29 cellular contexts compared by ENCODE assay signal in genomic region chr6:116433313-116433712, GRCh38. TPM values are rescaled to one million over a fixed set of nuclear protein-coding genes. Genes with fewer than 3 reads are reported as not detected.
"Had no signal": no experiment of that assay in that cellular context is flagged by ENCODE, and none has a peak within 500 bp of the region (broad histone marks: within the 10 kb centered on the region; RNA-seq: fewer than 3 reads in every experiment).

No MANE protein-coding gene starts in this region.

- H3K4me3 Mint-ChIP-seq: naive thymus-derived CD4-positive, alpha-beta T cell; natural killer cell treated with Interleukin-12 subunit alpha and Interleukin-12 subunit beta and Interleukin-15 and Interleukin-18, amount 100 ng/mL, for 72 hours; neural crest cell; stimulated activated effector memory CD8-positive, alpha-beta T cell treated with anti-CD3 and anti-CD28 coated beads, Interleukin-12 subunit alpha, Interleukin-12 subunit beta, amount 100 ng/mL, for 72 hours; stimulated activated naive CD8-positive, alpha-beta T cell treated with anti-CD3 and anti-CD28 coated beads, Interleukin-15, Interleukin-2, amounts not matched to agents 100 ng/mL and 50 ng/mL, for 24 hours; type B pancreatic cell had no signal

- H3K4me1 Mint-ChIP-seq: naive thymus-derived CD4-positive, alpha-beta T cell; stimulated activated effector memory CD8-positive, alpha-beta T cell treated with anti-CD3 and anti-CD28 coated beads, Interleukin-12 subunit alpha, Interleukin-12 subunit beta, amount 100 ng/mL, for 72 hours had no signal

- H3K36me3 ChIP-seq: pancreas, prostate gland had no signal

- H3K27me3 ChIP-seq: pancreas, sigmoid colon, spleen, suprapubic skin, tibial artery, uterus had no signal

- H3K36me3 Mint-ChIP-seq: natural killer cell treated with Interleukin-12 subunit alpha and Interleukin-12 subunit beta and Interleukin-15 and Interleukin-18, amount 100 ng/mL, for 72 hours had no signal

- ATAC-seq: left cardiac atrium; mucosa of descending colon; naive thymus-derived CD4-positive, alpha-beta T cell; natural killer cell treated with Interleukin-12 subunit alpha and Interleukin-12 subunit beta and Interleukin-15 and Interleukin-18, amount 100 ng/mL, for 72 hours; pancreas; right cardiac atrium; stimulated activated effector memory CD8-positive, alpha-beta T cell treated with anti-CD3 and anti-CD28 coated beads, Interleukin-12 subunit alpha, Interleukin-12 subunit beta, amount 100 ng/mL, for 72 hours had no signal

- H3K27me3 Mint-ChIP-seq: natural killer cell treated with Interleukin-12 subunit alpha and Interleukin-12 subunit beta and Interleukin-15 and Interleukin-18, amount 100 ng/mL, for 72 hours; stimulated activated naive CD8-positive, alpha-beta T cell treated with anti-CD3 and anti-CD28 coated beads, Interleukin-15, Interleukin-2, amounts not matched to agents 100 ng/mL and 50 ng/mL, for 24 hours; type B pancreatic cell had no signal

- H3K4me1 ChIP-seq: left ventricle myocardium inferior, pancreas, prostate gland, sigmoid colon, suprapubic skin, uterus had no signal

- H3K9me3 Mint-ChIP-seq: naive thymus-derived CD4-positive, alpha-beta T cell; natural killer cell treated with Interleukin-12 subunit alpha and Interleukin-12 subunit beta and Interleukin-15 and Interleukin-18, amount 100 ng/mL, for 72 hours; neural crest cell; stimulated activated effector memory CD8-positive, alpha-beta T cell treated with anti-CD3 and anti-CD28 coated beads, Interleukin-12 subunit alpha, Interleukin-12 subunit beta, amount 100 ng/mL, for 72 hours; stimulated activated naive CD8-positive, alpha-beta T cell treated with anti-CD3 and anti-CD28 coated beads, Interleukin-15, Interleukin-2, amounts not matched to agents 100 ng/mL and 50 ng/mL, for 24 hours; type B pancreatic cell had no signal

- H3K9me3 ChIP-seq: left ventricle myocardium inferior, mucosa of descending colon, pancreas, prostate gland, sigmoid colon, spleen, suprapubic skin, thoracic aorta, tibial artery, uterus had no signal

- H3K4me3 ChIP-seq: left ventricle myocardium inferior, lung, mucosa of descending colon, pancreas, prostate gland, sigmoid colon, spleen, suprapubic skin, thoracic aorta, tibial artery, uterus had no signal

- DNase-seq: hippocampal formation; kidney glomerular epithelial cell; left cardiac atrium; left ventricle myocardium inferior; midbrain; mucosa of descending colon; naive thymus-derived CD4-positive, alpha-beta T cell; nucleus accumbens; pancreas; posterior cingulate gyrus; retina; right cardiac atrium; sigmoid colon; small intestine; spleen; stimulated activated CD4-positive, alpha-beta T cell treated with anti-CD3 and anti-CD28 coated beads, Interleukin-4, amount 100 ng/mL, for 24 hours; stimulated activated naive CD4-positive, alpha-beta T cell; tibial artery; uterus had no signal

- H3K27ac ChIP-seq: left ventricle myocardium inferior, pancreas, prostate gland, sigmoid colon, spleen, suprapubic skin, thoracic aorta, tibial artery, uterus had no signal

- H3K27ac Mint-ChIP-seq: naive thymus-derived CD4-positive, alpha-beta T cell; natural killer cell treated with Interleukin-12 subunit alpha and Interleukin-12 subunit beta and Interleukin-15 and Interleukin-18, amount 100 ng/mL, for 72 hours; stimulated activated effector memory CD8-positive, alpha-beta T cell treated with anti-CD3 and anti-CD28 coated beads, Interleukin-12 subunit alpha, Interleukin-12 subunit beta, amount 100 ng/mL, for 72 hours; stimulated activated naive CD8-positive, alpha-beta T cell treated with anti-CD3 and anti-CD28 coated beads, Interleukin-15, Interleukin-2, amounts not matched to agents 100 ng/mL and 50 ng/mL, for 24 hours; type B pancreatic cell had no signal

RNA-seq across cellular contexts. Expression of gene CALHM6, which starts 27.9 kb away (rescaled TPM):
- total RNA-seq: myocyte had no signal
